ENCODE assay signal across 1 cellular context in the genomic region with DNA sequence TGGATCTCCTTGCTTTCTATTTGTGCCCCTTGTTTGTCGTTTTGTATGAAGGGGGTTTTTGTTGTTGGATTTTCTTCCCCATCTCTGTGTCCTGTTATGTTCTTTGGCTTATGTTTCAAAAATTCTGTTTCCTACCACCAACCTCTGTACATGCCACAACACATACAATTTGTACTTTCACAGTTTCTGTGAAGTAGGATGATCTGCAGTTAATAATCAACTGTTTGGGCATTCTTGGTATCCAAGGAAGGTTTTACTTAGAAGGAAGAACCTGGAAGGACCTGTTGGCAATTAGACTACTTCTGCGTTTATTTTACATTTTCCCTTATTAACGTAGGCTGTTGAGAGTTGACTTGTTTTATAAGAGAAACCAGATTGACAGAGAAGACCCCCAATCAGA.
TF ChIP-seq lines count a peak whose summit lies in the region.

No MANE protein-coding gene starts in this region.

TF ChIP-seq in H1, 55 proteins besides CTCF, POLR2A, EP300 and RAD21 (continued from another document):
- TF ChIP-seq E2F6 (IDR thresholded peaks at IDR 0.05), result no peak
- TF ChIP-seq SUZ12 (IDR thresholded peaks at IDR 0.05; ENCODE audit: low read length), result no peak
- no peak for TF ChIP-seq TBP (IDR thresholded peaks at IDR 0.05; ENCODE audit: low read depth, low read length)
- TF ChIP-seq POLR2AphosphoS5 (IDR thresholded peaks at IDR 0.05; ENCODE audit: low read depth, low read length), result no peak
- TF ChIP-seq NANOG (IDR thresholded peaks at IDR 0.05; ENCODE audit: insufficient read depth, low read depth, low read length, poor library complexity, severe bottlenecking), result no peak
